ENCODE assay signal across 2 cellular contexts in the genomic region with DNA sequence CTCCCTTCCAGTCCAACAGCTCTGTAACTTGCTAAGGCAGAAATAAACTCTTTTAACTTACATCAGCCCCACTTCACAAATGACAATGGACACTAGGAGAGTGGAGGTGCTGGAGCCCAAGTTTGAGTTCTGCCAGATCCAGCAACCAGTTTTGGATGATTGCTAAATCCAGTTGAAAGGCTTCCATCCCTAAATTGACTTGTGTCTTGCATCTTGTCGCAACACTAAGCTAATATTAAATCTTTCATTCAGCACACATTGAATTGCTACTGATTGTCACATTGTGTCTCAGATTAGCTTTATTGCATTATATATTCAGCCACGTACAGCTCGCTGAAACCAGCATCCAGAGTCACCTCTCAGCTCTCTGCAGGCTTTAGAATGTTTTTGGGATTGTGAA.
TF ChIP-seq lines count a peak whose summit lies in the region.

No MANE protein-coding gene starts in this region.

TF ChIP-seq in liver, 16 proteins besides CTCF, POLR2A, EP300 and RAD21:
- TF ChIP-seq HNF4G (IDR thresholded peaks at IDR 0.05) (peak; percentile 45), RXRA (IDR thresholded peaks at IDR 0.05) (peak; percentile 83 to 85), ATF3 (IDR thresholded peaks at IDR 0.05) (no peak), TAF1 (conservative IDR thresholded peaks at IDR 0.05) (peak; percentile 34), NR2F2 (IDR thresholded peaks at IDR 0.05) (no peak), GABPA (IDR thresholded peaks at IDR 0.05 in 1 of 2, conservative IDR thresholded peaks at IDR 0.05 in 1 of 2) (no peak), FOXA2 (IDR thresholded peaks at IDR 0.05) (peak; percentile 72), HNF4A (conservative IDR thresholded peaks at IDR 0.05) (peak; percentile 77 to 79), JUND (IDR thresholded peaks at IDR 0.05) (peak; percentile 41 to 59), FOXA1 (IDR thresholded peaks at IDR 0.05) (no peak), EGR1 (IDR thresholded peaks at IDR 0.05; ENCODE audit: low read depth in 2 of 2) (no peak), YY1 (IDR thresholded peaks at IDR 0.05) (peak; percentile 74), SP1 (IDR thresholded peaks at IDR 0.05) (peak; percentile 83)
- TF ChIP-seq, protein P1, sequence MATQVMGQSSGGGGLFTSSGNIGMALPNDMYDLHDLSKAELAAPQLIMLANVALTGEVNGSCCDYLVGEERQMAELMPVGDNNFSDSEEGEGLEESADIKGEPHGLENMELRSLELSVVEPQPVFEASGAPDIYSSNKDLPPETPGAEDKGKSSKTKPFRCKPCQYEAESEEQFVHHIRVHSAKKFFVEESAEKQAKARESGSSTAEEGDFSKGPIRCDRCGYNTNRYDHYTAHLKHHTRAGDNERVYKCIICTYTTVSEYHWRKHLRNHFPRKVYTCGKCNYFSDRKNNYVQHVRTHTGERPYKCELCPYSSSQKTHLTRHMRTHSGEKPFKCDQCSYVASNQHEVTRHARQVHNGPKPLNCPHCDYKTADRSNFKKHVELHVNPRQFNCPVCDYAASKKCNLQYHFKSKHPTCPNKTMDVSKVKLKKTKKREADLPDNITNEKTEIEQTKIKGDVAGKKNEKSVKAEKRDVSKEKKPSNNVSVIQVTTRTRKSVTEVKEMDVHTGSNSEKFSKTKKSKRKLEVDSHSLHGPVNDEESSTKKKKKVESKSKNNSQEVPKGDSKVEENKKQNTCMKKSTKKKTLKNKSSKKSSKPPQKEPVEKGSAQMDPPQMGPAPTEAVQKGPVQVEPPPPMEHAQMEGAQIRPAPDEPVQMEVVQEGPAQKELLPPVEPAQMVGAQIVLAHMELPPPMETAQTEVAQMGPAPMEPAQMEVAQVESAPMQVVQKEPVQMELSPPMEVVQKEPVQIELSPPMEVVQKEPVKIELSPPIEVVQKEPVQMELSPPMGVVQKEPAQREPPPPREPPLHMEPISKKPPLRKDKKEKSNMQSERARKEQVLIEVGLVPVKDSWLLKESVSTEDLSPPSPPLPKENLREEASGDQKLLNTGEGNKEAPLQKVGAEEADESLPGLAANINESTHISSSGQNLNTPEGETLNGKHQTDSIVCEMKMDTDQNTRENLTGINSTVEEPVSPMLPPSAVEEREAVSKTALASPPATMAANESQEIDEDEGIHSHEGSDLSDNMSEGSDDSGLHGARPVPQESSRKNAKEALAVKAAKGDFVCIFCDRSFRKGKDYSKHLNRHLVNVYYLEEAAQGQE (IDR thresholded peaks at IDR 0.05), result peak; percentile 27
- TF ChIP-seq, protein P2, sequence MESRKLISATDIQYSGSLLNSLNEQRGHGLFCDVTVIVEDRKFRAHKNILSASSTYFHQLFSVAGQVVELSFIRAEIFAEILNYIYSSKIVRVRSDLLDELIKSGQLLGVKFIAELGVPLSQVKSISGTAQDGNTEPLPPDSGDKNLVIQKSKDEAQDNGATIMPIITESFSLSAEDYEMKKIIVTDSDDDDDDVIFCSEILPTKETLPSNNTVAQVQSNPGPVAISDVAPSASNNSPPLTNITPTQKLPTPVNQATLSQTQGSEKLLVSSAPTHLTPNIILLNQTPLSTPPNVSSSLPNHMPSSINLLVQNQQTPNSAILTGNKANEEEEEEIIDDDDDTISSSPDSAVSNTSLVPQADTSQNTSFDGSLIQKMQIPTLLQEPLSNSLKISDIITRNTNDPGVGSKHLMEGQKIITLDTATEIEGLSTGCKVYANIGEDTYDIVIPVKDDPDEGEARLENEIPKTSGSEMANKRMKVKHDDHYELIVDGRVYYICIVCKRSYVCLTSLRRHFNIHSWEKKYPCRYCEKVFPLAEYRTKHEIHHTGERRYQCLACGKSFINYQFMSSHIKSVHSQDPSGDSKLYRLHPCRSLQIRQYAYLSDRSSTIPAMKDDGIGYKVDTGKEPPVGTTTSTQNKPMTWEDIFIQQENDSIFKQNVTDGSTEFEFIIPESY (IDR thresholded peaks at IDR 0.05), result no peak
- TF ChIP-seq, protein P3, sequence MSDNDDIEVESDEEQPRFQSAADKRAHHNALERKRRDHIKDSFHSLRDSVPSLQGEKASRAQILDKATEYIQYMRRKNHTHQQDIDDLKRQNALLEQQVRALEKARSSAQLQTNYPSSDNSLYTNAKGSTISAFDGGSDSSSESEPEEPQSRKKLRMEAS (IDR thresholded peaks at IDR 0.05), result peak; percentile 68

TF ChIP-seq in HepG2, 621 proteins besides CTCF, POLR2A, EP300 and RAD21:
- TF ChIP-seq ZNF446 (CRISPR knock-in tag; IDR thresholded peaks at IDR 0.05) (no peak), ZNF749 (CRISPR knock-in tag; IDR thresholded peaks at IDR 0.05; ENCODE audit: borderline replicate concordance) (no peak), HDAC1 (CRISPR knock-in tag; IDR thresholded peaks at IDR 0.05) (no peak), ZFP36L1 (CRISPR knock-in tag; IDR thresholded peaks at IDR 0.05) (no peak), ZFP36L2 (CRISPR knock-in tag; IDR thresholded peaks at IDR 0.05) (no peak), TMF1 (CRISPR knock-in tag; IDR thresholded peaks at IDR 0.05; ENCODE audit: low read depth) (no peak), ZKSCAN1 (IDR thresholded peaks at IDR 0.05; ENCODE audit: low read length) (no peak), TCF7 (IDR thresholded peaks at IDR 0.05; ENCODE audit: low read depth) (no peak), TARDBP (CRISPR knock-in tag; IDR thresholded peaks at IDR 0.05) (no peak), CREM (IDR thresholded peaks at IDR 0.05) (no peak), CREM (CRISPR knock-in tag; IDR thresholded peaks at IDR 0.05) (no peak), ZNF225 (CRISPR knock-in tag; IDR thresholded peaks at IDR 0.05) (no peak), THAP11 (CRISPR knock-in tag; IDR thresholded peaks at IDR 0.05) (no peak), ZMYM4 (CRISPR knock-in tag; IDR thresholded peaks at IDR 0.05) (no peak), KAT8 (CRISPR knock-in tag; IDR thresholded peaks at IDR 0.05) (no peak), ZFP90 (CRISPR knock-in tag; IDR thresholded peaks at IDR 0.05; ENCODE audit: borderline replicate concordance) (no peak), PAF1 (CRISPR knock-in tag; IDR thresholded peaks at IDR 0.05) (no peak)
TF ChIP-seq in HepG2: peak in this region for 0.
